Comparison of ENCODE assay signal across 24 cellular contexts in genomic region chr18:62196978-62197377, GRCh38.
"Had no signal": no experiment of that assay in that cellular context is flagged by ENCODE, and none has a peak within 500 bp of the region (broad histone marks: within the 10 kb centered on the region; RNA-seq: fewer than 3 reads in every experiment).

No MANE protein-coding gene starts in this region.

- H3K27ac Mint-ChIP-seq: activated CD8-positive, alpha-beta T cell treated with anti-CD3 and anti-CD28 coated beads for 36 hours; activated naive CD4-positive, alpha-beta T cell treated with anti-CD3 and anti-CD28 coated beads, Interleukin-2, amount 50 U/mL, for 72 hours; activated naive CD8-positive, alpha-beta T cell treated with anti-CD3 and anti-CD28 coated beads, Interleukin-2, amount 50 U/mL, for 24 hours; T-helper 1 cell treated with Interleukin-12 subunit alpha and Interleukin-12 subunit beta and Interleukin-4 antibody, amounts not matched to agents 30 μg/mL and 1 μg/mL, for 36 hours had no signal

- H3K4me3 Mint-ChIP-seq: activated CD8-positive, alpha-beta T cell treated with anti-CD3 and anti-CD28 coated beads for 36 hours; activated naive CD8-positive, alpha-beta T cell treated with anti-CD3 and anti-CD28 coated beads, Interleukin-2, amount 50 U/mL, for 24 hours; activated T-cell treated with anti-CD3 and anti-CD28 coated beads, Interleukin-2, amount 50 U/mL, for 72 hours; T-helper 1 cell treated with Interleukin-12 subunit alpha and Interleukin-12 subunit beta and Interleukin-4 antibody, amounts not matched to agents 30 μg/mL and 1 μg/mL, for 36 hours had no signal

- H3K9me3 ChIP-seq: ascending aorta, body of pancreas, SJSA1 had no signal

- H3K4me1 ChIP-seq: ascending aorta, SJSA1 had no signal

- DNase-seq: activated CD4-positive, alpha-beta T cell treated with anti-CD3 and anti-CD28 coated beads for 4 hours; activated CD8-positive, alpha-beta memory T cell treated with anti-CD3 and anti-CD28 coated beads, Interleukin-2, amount 50 U/mL, for 4 hours; activated CD8-positive, alpha-beta T cell treated with anti-CD3 and anti-CD28 coated beads for 36 hours; activated naive CD8-positive, alpha-beta T cell treated with anti-CD3 and anti-CD28 coated beads, Interleukin-2, amount 50 U/mL, for 24 hours; activated T-cell treated with anti-CD3 and anti-CD28 coated beads, Interleukin-2, amount 50 U/mL, for 72 hours; amniotic stem cell; body of pancreas; central memory CD4-positive, alpha-beta T cell; MM.1S; NCI-H1105; NCI-H1436; NCI-H1694 treated with DMSO at 0.1 percent for 48 hours; NCI-H2081; NCI-H345; NCI-H510A; NCI-H526 treated with DMSO at 0.1 percent for 48 hours; NCI-H82; SHP77; T-helper 9 cell had no signal

- H3K27ac ChIP-seq: ascending aorta, body of pancreas, SJSA1 had no signal

- H3K27me3 ChIP-seq: ascending aorta, body of pancreas, SJSA1 had no signal

- H3K4me3 ChIP-seq: ascending aorta, body of pancreas, SJSA1 had no signal

- H3K9me3 Mint-ChIP-seq: activated CD8-positive, alpha-beta T cell treated with anti-CD3 and anti-CD28 coated beads for 36 hours; activated naive CD4-positive, alpha-beta T cell treated with anti-CD3 and anti-CD28 coated beads, Interleukin-2, amount 50 U/mL, for 72 hours; activated naive CD8-positive, alpha-beta T cell treated with anti-CD3 and anti-CD28 coated beads, Interleukin-2, amount 50 U/mL, for 24 hours had no signal

- H3K36me3 ChIP-seq: ascending aorta, SJSA1 had no signal

- H3K27me3 Mint-ChIP-seq: activated CD8-positive, alpha-beta T cell treated with anti-CD3 and anti-CD28 coated beads for 36 hours; activated naive CD8-positive, alpha-beta T cell treated with anti-CD3 and anti-CD28 coated beads, Interleukin-2, amount 50 U/mL, for 24 hours had no signal

- ATAC-seq: activated CD4-positive, CD25-positive, alpha-beta regulatory T cell treated with anti-CD3 and anti-CD28 coated beads, Interleukin-2, amount 50 U/mL, for 24 hours; activated CD8-positive, alpha-beta T cell treated with anti-CD3 and anti-CD28 coated beads for 36 hours; activated naive CD4-positive, alpha-beta T cell treated with anti-CD3 and anti-CD28 coated beads, Interleukin-2, amount 50 U/mL, for 72 hours; activated naive CD8-positive, alpha-beta T cell treated with anti-CD3 and anti-CD28 coated beads, Interleukin-2, amount 50 U/mL, for 24 hours; activated T-cell treated with anti-CD3 and anti-CD28 coated beads, Interleukin-2, amount 50 U/mL, for 72 hours; body of pancreas had no signal
